27 cellular contexts compared by ENCODE assay signal in genomic region chr18:75252136-75252535, GRCh38.
"Had no signal": no experiment of that assay in that cellular context is flagged by ENCODE, and none has a peak within 500 bp of the region (broad histone marks: within the 10 kb centered on the region; RNA-seq: fewer than 3 reads in every experiment).

No MANE protein-coding gene starts in this region.

- H3K27me3 Mint-ChIP-seq: activated CD4-positive, alpha-beta T cell treated with anti-CD3 and anti-CD28 coated beads, Interleukin-2, amount 10 ng/mL, durations not matched to agents 24 days and 14 days; activated CD8-positive, alpha-beta memory T cell treated with anti-CD3 and anti-CD28 coated beads, Interleukin-2, amount 10 ng/mL, durations not matched to agents 7 days and 5 days; activated CD8-positive, alpha-beta T cell treated with anti-CD3 and anti-CD28 coated beads for 36 hours; activated naive CD8-positive, alpha-beta T cell treated with anti-CD3 and anti-CD28 coated beads, Interleukin-2, amount 50 U/mL, for 24 hours; naive thymus-derived CD4-positive, alpha-beta T cell; T-cell had no signal

- H3K4me3 Mint-ChIP-seq: activated CD4-positive, alpha-beta T cell treated with anti-CD3 and anti-CD28 coated beads, Interleukin-2, amount 10 ng/mL, durations not matched to agents 24 days and 14 days; activated CD8-positive, alpha-beta memory T cell treated with anti-CD3 and anti-CD28 coated beads, Interleukin-2, amount 10 ng/mL, durations not matched to agents 7 days and 5 days; activated CD8-positive, alpha-beta T cell treated with anti-CD3 and anti-CD28 coated beads for 36 hours; activated naive CD8-positive, alpha-beta T cell treated with anti-CD3 and anti-CD28 coated beads, Interleukin-2, amount 50 U/mL, for 24 hours; endodermal cell; neural progenitor cell; T-cell; T-helper 2 cell treated with Interferon-gamma antibody and Interleukin-4, amounts not matched to agents 5 μg/mL and 100 μg/mL, for 36 hours had no signal

- H3K27me3 ChIP-seq: body of pancreas, cardiac muscle cell, gastroesophageal sphincter, neural progenitor cell, sigmoid colon, spleen, upper lobe of right lung had no signal

- H3K27ac ChIP-seq: body of pancreas, cardiac muscle cell, epithelial cell of prostate, gastroesophageal sphincter, neural progenitor cell, upper lobe of right lung, VCaP had no signal

- H3K4me1 ChIP-seq: neural progenitor cell had no signal

- DNase-seq: activated CD4-positive, alpha-beta T cell treated with anti-CD3 and anti-CD28 coated beads, Interleukin-2, amount 10 ng/mL, durations not matched to agents 24 days and 14 days; activated CD8-positive, alpha-beta memory T cell treated with anti-CD3 and anti-CD28 coated beads, Interleukin-2, amount 10 ng/mL, durations not matched to agents 7 days and 5 days; activated CD8-positive, alpha-beta T cell treated with anti-CD3 and anti-CD28 coated beads for 36 hours; activated gamma-delta T cell; activated naive CD4-positive, alpha-beta T cell treated with anti-CD3 and anti-CD28 coated beads, Interleukin-2, amount 50 U/mL, for 16 hours; activated naive CD8-positive, alpha-beta T cell treated with anti-CD3 and anti-CD28 coated beads, Interleukin-2, amount 50 U/mL, for 24 hours; activated T-cell treated with anti-CD3 and anti-CD28 coated beads for 4 hours; anterior cingulate cortex; body of pancreas; cortex of kidney; endodermal cell; head of caudate nucleus; hypothalamus; naive thymus-derived CD4-positive, alpha-beta T cell; sigmoid colon; spleen; stimulated activated CD4-positive, alpha-beta T cell treated with anti-CD3 and anti-CD28 coated beads, Interleukin-4, amount 100 ng/mL, for 1 hour; stimulated activated naive CD4-positive, alpha-beta T cell; T-cell; upper lobe of right lung had no signal

- H3K9me3 Mint-ChIP-seq: activated CD4-positive, alpha-beta T cell treated with anti-CD3 and anti-CD28 coated beads, Interleukin-2, amount 10 ng/mL, durations not matched to agents 24 days and 14 days; activated CD8-positive, alpha-beta T cell treated with anti-CD3 and anti-CD28 coated beads for 36 hours; activated naive CD8-positive, alpha-beta T cell treated with anti-CD3 and anti-CD28 coated beads, Interleukin-2, amount 50 U/mL, for 24 hours; endodermal cell; neural progenitor cell; T-helper 2 cell treated with Interferon-gamma antibody and Interleukin-4, amounts not matched to agents 5 μg/mL and 100 μg/mL, for 36 hours had no signal

- H3K36me3 ChIP-seq: cardiac muscle cell, gastroesophageal sphincter, neural progenitor cell, sigmoid colon, spleen, upper lobe of right lung had no signal

- H3K4me3 ChIP-seq: body of pancreas, cardiac muscle cell, gastroesophageal sphincter, neural progenitor cell, sigmoid colon, spleen, upper lobe of right lung had no signal

- ATAC-seq: activated CD4-positive, CD25-positive, alpha-beta regulatory T cell treated with anti-CD3 and anti-CD28 coated beads, Interleukin-2, amount 50 U/mL, for 24 hours; activated CD8-positive, alpha-beta memory T cell treated with anti-CD3 and anti-CD28 coated beads, Interleukin-2, amount 10 ng/mL, durations not matched to agents 7 days and 5 days; activated CD8-positive, alpha-beta T cell treated with anti-CD3 and anti-CD28 coated beads for 36 hours; activated naive CD8-positive, alpha-beta T cell treated with anti-CD3 and anti-CD28 coated beads, Interleukin-2, amount 50 U/mL, for 24 hours; body of pancreas; gastroesophageal sphincter; naive thymus-derived CD4-positive, alpha-beta T cell; T-cell; upper lobe of right lung had no signal

- H3K27ac Mint-ChIP-seq: activated CD4-positive, alpha-beta T cell treated with anti-CD3 and anti-CD28 coated beads, Interleukin-2, amount 10 ng/mL, durations not matched to agents 24 days and 14 days; activated CD8-positive, alpha-beta memory T cell treated with anti-CD3 and anti-CD28 coated beads, Interleukin-2, amount 10 ng/mL, durations not matched to agents 7 days and 5 days; activated CD8-positive, alpha-beta T cell treated with anti-CD3 and anti-CD28 coated beads for 36 hours; activated naive CD8-positive, alpha-beta T cell treated with anti-CD3 and anti-CD28 coated beads, Interleukin-2, amount 50 U/mL, for 24 hours; endodermal cell; neural progenitor cell; T-helper 2 cell treated with Interferon-gamma antibody and Interleukin-4, amounts not matched to agents 5 μg/mL and 100 μg/mL, for 36 hours had no signal

- H3K36me3 Mint-ChIP-seq: naive thymus-derived CD4-positive, alpha-beta T cell; neural progenitor cell; T-cell had no signal

- H3K9ac ChIP-seq: neural progenitor cell had no signal

- H3K9me3 ChIP-seq: body of pancreas, gastroesophageal sphincter, sigmoid colon, upper lobe of right lung had no signal

- H3K4me1 Mint-ChIP-seq: neural progenitor cell had no signal

- H3K4me2 ChIP-seq: neural progenitor cell had no signal

- H2AFZ ChIP-seq: neural progenitor cell had no signal
